ENCODE assay signal across 10 cellular contexts in genomic region chr1:228648647-228649383, GRCh38.
DNase-seq lines count a peak whose midpoint lies in the region; ATAC-seq and TF ChIP-seq lines count a peak whose summit lies in the region.
"Had no signal": no experiment of that assay in that cellular context is flagged by ENCODE, and none has a peak within 500 bp of the region (broad histone marks: within the 10 kb centered on the region; RNA-seq: fewer than 3 reads in every experiment).

No MANE protein-coding gene starts in this region.

- ATAC-seq in left cardiac atrium (no peak), upper lobe of right lung (no peak)

- H3K27me3 ChIP-seq in cardiac muscle cell (peaks cover 71% of the 10 kb centered on the region), upper lobe of right lung (peaks cover 68% of the 10 kb centered on the region)

- H3K4me3 ChIP-seq in cardiac muscle cell (peak overlapping the region; percentile 31), iPS-11a (ENCODE audit: low read depth, low read length) (peak overlapping the region; percentile 47), upper lobe of right lung (peak overlapping the region; percentile 56)

- no peaks in the 10 kb centered on the region for H3K36me3 ChIP-seq in cardiac muscle cell
- H3K36me3 ChIP-seq in upper lobe of right lung, result no peaks in the 10 kb centered on the region

- no peaks in the 10 kb centered on the region for H3K9me3 ChIP-seq in cardiac muscle cell (ENCODE audit: low read depth)
- H3K9me3 ChIP-seq in upper lobe of right lung, result no peaks in the 10 kb centered on the region

- intact Hi-C loops in left cardiac atrium (cut with DNase I) (no loop called here), upper lobe of right lung (cut with DNase I) (no loop called here)

- no peak for TF ChIP-seq CTCF in cardiac muscle cell (IDR thresholded peaks at IDR 0.05; ENCODE audit: low read depth, low read length)
- TF ChIP-seq CTCF in VCaP (conservative IDR thresholded peaks at IDR 0.05), result no peak
- TF ChIP-seq CTCF in upper lobe of right lung (IDR thresholded peaks at IDR 0.05), result no peak

- no peak for DNase-seq in cardiac muscle cell (ENCODE audit: low read depth in 1 of 2, low spot score in 1 of 2)
- no peak for DNase-seq in left cardiac atrium
- DNase-seq in upper lobe of right lung, result no peak
- DNase-seq in inferior parietal cortex (ENCODE audit: extremely low spot score), result no peak
- DNase-seq in stimulated activated CD4-positive, alpha-beta T cell treated with anti-CD3 and anti-CD28 coated beads, Interleukin-1b, Interleukin-23, amount 100 ng/mL, for 48 hours, result no peak
- DNase-seq in SIG-M5 treated with dmso at 0.1 percent for 504 hours (lab: John Stamatoyannopoulos, UW; ENCODE audit: unreplicated experiment), result no peak
- DNase-seq: midbrain, T1000 had no signal

- H3K4me1 ChIP-seq in cardiac muscle cell (ENCODE audit: low read depth) (peaks cover 3% of the 10 kb centered on the region), upper lobe of right lung (peaks cover 19% of the 10 kb centered on the region)

- H3K27ac ChIP-seq in cardiac muscle cell (no peak overlapping the region), VCaP (peak overlapping the region; percentile 68), upper lobe of right lung (no peak overlapping the region)
